Comparison of ENCODE assay signal across 2 cellular contexts in the genomic region with DNA sequence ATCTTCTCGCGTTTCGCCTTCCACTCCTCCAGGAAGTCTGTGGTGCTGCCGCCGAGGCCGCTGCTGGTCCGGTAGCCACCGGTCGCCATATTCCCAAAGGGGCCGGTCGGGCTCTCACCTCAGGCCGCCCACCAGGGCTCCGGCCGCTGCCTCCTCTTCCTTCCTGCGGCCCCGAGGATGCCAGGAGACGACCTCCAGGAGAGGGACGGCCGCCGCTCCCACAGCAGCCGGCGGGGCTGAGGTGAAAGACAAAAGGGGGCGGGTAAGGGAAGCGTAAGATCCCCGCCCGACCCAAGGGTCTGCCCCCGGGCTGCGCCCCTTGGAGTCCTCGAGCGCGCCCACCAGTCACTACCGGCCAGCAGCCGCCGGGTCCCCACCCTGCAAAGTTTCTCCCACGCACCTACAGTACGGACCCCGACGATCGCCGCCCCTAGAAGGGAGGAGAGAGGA.
TF ChIP-seq lines count a peak whose summit lies in the region.

No MANE protein-coding gene starts in this region.

TF ChIP-seq in SK-N-SH, 30 proteins besides CTCF, POLR2A, EP300 and RAD21 (continued from another document):
- no peak for TF ChIP-seq MEF2A (IDR thresholded peaks at IDR 0.05; ENCODE audit: borderline replicate concordance, low read depth)
- no peak for TF ChIP-seq GABPA (IDR thresholded peaks at IDR 0.05; ENCODE audit: low read depth)
- TF ChIP-seq, protein P1, sequence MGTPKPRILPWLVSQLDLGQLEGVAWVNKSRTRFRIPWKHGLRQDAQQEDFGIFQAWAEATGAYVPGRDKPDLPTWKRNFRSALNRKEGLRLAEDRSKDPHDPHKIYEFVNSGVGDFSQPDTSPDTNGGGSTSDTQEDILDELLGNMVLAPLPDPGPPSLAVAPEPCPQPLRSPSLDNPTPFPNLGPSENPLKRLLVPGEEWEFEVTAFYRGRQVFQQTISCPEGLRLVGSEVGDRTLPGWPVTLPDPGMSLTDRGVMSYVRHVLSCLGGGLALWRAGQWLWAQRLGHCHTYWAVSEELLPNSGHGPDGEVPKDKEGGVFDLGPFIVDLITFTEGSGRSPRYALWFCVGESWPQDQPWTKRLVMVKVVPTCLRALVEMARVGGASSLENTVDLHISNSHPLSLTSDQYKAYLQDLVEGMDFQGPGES (IDR thresholded peaks at IDR 0.05; ENCODE audit: low read depth, low read length): no peak
- no peak for TF ChIP-seq MAX (IDR thresholded peaks at IDR 0.05; ENCODE audit: low read depth)
- TF ChIP-seq USF1 (IDR thresholded peaks at IDR 0.05; ENCODE audit: borderline replicate concordance, low read depth): no peak
- TF ChIP-seq RXRA (IDR thresholded peaks at IDR 0.05; ENCODE audit: borderline replicate concordance, low read depth): no peak
- TF ChIP-seq, protein P2, sequence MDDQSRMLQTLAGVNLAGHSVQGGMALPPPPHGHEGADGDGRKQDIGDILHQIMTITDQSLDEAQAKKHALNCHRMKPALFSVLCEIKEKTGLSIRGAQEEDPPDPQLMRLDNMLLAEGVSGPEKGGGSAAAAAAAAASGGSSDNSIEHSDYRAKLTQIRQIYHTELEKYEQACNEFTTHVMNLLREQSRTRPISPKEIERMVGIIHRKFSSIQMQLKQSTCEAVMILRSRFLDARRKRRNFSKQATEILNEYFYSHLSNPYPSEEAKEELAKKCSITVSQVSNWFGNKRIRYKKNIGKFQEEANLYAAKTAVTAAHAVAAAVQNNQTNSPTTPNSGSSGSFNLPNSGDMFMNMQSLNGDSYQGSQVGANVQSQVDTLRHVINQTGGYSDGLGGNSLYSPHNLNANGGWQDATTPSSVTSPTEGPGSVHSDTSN (IDR thresholded peaks at IDR 0.05): no peak

TF ChIP-seq in SK-N-SH treated with all-trans-retinoic acid at 6 μM for 48 hours, 23 proteins besides CTCF, POLR2A, EP300 and RAD21 (continued from another document):
- TF ChIP-seq PATZ1 (CRISPR knock-in tag; IDR thresholded peaks at IDR 0.05; ENCODE audit: borderline replicate concordance): no peak
- TF ChIP-seq PPARA (CRISPR knock-in tag; IDR thresholded peaks at IDR 0.05; ENCODE audit: borderline replicate concordance): no peak
- no peak for TF ChIP-seq GLIS3 (CRISPR knock-in tag; IDR thresholded peaks at IDR 0.05)
- no peak for TF ChIP-seq ZNF70 (CRISPR knock-in tag; IDR thresholded peaks at IDR 0.05)
- no peak for TF ChIP-seq TOX (CRISPR knock-in tag; IDR thresholded peaks at IDR 0.05; ENCODE audit: borderline replicate concordance)
- TF ChIP-seq CSRNP3 (CRISPR knock-in tag; IDR thresholded peaks at IDR 0.05): no peak
- TF ChIP-seq ESRRG (CRISPR knock-in tag; IDR thresholded peaks at IDR 0.05): no peak
